ENCODE assay signal across 3 cellular contexts in the genomic region with DNA sequence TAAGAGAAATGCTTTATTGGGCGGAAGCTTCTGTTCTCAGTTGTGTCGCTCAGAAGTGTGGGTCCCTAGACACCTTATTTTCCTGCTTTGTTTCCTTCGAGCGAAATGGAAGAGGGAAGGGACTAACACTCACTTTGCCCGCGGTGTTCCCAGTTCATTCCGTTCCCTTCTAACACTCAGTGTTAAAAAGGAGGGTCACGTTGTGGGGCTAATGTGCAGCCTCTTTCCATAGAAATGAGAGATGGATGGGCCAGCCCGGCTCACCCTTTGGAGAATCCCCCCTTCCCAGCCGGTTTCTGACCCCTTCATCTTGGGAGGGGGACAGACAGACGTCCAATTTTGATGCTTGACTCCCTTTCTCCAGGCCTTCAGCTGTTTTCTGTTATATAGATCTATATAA.
TF ChIP-seq lines count a peak whose summit lies in the region.

No MANE protein-coding gene starts in this region.

TF ChIP-seq in SK-N-SH, 30 proteins besides CTCF, POLR2A, EP300 and RAD21 (continued from another document and continues in another):
- TF ChIP-seq, protein P1, sequence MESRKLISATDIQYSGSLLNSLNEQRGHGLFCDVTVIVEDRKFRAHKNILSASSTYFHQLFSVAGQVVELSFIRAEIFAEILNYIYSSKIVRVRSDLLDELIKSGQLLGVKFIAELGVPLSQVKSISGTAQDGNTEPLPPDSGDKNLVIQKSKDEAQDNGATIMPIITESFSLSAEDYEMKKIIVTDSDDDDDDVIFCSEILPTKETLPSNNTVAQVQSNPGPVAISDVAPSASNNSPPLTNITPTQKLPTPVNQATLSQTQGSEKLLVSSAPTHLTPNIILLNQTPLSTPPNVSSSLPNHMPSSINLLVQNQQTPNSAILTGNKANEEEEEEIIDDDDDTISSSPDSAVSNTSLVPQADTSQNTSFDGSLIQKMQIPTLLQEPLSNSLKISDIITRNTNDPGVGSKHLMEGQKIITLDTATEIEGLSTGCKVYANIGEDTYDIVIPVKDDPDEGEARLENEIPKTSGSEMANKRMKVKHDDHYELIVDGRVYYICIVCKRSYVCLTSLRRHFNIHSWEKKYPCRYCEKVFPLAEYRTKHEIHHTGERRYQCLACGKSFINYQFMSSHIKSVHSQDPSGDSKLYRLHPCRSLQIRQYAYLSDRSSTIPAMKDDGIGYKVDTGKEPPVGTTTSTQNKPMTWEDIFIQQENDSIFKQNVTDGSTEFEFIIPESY (IDR thresholded peaks at IDR 0.05; ENCODE audit: borderline replicate concordance, low read depth), result no peak
- TF ChIP-seq REST (IDR thresholded peaks at IDR 0.05; ENCODE audit: low read depth, low read length), result no peak
- no peak for TF ChIP-seq ELF1 (IDR thresholded peaks at IDR 0.05)
- TF ChIP-seq NRF1 (IDR thresholded peaks at IDR 0.05; ENCODE audit: low read depth, low read length), result no peak
- TF ChIP-seq, protein P2, sequence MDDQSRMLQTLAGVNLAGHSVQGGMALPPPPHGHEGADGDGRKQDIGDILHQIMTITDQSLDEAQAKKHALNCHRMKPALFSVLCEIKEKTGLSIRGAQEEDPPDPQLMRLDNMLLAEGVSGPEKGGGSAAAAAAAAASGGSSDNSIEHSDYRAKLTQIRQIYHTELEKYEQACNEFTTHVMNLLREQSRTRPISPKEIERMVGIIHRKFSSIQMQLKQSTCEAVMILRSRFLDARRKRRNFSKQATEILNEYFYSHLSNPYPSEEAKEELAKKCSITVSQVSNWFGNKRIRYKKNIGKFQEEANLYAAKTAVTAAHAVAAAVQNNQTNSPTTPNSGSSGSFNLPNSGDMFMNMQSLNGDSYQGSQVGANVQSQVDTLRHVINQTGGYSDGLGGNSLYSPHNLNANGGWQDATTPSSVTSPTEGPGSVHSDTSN (IDR thresholded peaks at IDR 0.05), result no peak
- no peak for TF ChIP-seq FOXJ3 (CRISPR knock-in tag; IDR thresholded peaks at IDR 0.05)
- no peak for TF ChIP-seq TEAD4 (IDR thresholded peaks at IDR 0.05; ENCODE audit: borderline replicate concordance, insufficient read depth)
- no peak for TF ChIP-seq TAF1 (IDR thresholded peaks at IDR 0.05; ENCODE audit: borderline replicate concordance, low read depth, low read length)
- TF ChIP-seq SIN3A (IDR thresholded peaks at IDR 0.05; ENCODE audit: borderline replicate concordance, low read depth, low read length), result no peak

TF ChIP-seq in SK-N-SH treated with all-trans-retinoic acid at 6 μM for 48 hours, 23 proteins besides CTCF, POLR2A, EP300 and RAD21 (continued from another document):
- TF ChIP-seq ZFP3 (CRISPR knock-in tag; IDR thresholded peaks at IDR 0.05), result no peak
- no peak for TF ChIP-seq TSHZ2 (CRISPR knock-in tag; IDR thresholded peaks at IDR 0.05)
- TF ChIP-seq, protein P3, sequence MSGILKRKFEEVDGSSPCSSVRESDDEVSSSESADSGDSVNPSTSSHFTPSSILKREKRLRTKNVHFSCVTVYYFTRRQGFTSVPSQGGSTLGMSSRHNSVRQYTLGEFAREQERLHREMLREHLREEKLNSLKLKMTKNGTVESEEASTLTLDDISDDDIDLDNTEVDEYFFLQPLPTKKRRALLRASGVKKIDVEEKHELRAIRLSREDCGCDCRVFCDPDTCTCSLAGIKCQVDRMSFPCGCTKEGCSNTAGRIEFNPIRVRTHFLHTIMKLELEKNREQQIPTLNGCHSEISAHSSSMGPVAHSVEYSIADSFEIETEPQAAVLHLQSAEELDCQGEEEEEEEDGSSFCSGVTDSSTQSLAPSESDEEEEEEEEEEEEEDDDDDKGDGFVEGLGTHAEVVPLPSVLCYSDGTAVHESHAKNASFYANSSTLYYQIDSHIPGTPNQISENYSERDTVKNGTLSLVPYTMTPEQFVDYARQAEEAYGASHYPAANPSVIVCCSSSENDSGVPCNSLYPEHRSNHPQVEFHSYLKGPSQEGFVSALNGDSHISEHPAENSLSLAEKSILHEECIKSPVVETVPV (CRISPR knock-in tag; IDR thresholded peaks at IDR 0.05), result no peak
- TF ChIP-seq RARB (CRISPR knock-in tag; IDR thresholded peaks at IDR 0.05), result no peak
- TF ChIP-seq TOX (CRISPR knock-in tag; IDR thresholded peaks at IDR 0.05; ENCODE audit: borderline replicate concordance), result no peak
- no peak for TF ChIP-seq PPARA (CRISPR knock-in tag; IDR thresholded peaks at IDR 0.05; ENCODE audit: borderline replicate concordance)
- no peak for TF ChIP-seq BACH2 (CRISPR knock-in tag; IDR thresholded peaks at IDR 0.05; ENCODE audit: borderline replicate concordance)
- TF ChIP-seq, protein P4, sequence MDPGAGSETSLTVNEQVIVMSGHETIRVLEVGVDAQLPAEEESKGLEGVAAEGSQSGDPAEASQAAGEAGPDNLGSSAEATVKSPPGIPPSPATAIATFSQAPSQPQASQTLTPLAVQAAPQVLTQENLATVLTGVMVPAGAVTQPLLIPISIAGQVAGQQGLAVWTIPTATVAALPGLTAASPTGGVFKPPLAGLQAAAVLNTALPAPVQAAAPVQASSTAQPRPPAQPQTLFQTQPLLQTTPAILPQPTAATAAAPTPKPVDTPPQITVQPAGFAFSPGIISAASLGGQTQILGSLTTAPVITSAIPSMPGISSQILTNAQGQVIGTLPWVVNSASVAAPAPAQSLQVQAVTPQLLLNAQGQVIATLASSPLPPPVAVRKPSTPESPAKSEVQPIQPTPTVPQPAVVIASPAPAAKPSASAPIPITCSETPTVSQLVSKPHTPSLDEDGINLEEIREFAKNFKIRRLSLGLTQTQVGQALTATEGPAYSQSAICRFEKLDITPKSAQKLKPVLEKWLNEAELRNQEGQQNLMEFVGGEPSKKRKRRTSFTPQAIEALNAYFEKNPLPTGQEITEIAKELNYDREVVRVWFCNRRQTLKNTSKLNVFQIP (CRISPR knock-in tag; IDR thresholded peaks at IDR 0.05; ENCODE audit: borderline replicate concordance, low read depth), result no peak
- TF ChIP-seq ZNF8 (CRISPR knock-in tag; IDR thresholded peaks at IDR 0.05), result no peak
- no peak for TF ChIP-seq CSDC2 (CRISPR knock-in tag; IDR thresholded peaks at IDR 0.05)
- TF ChIP-seq GLIS3 (CRISPR knock-in tag; IDR thresholded peaks at IDR 0.05), result no peak
- no peak for TF ChIP-seq ZC3H10 (CRISPR knock-in tag; IDR thresholded peaks at IDR 0.05)
- TF ChIP-seq ZFP30 (CRISPR knock-in tag; IDR thresholded peaks at IDR 0.05), result no peak
- TF ChIP-seq CREB5 (CRISPR knock-in tag; IDR thresholded peaks at IDR 0.05; ENCODE audit: low read depth), result no peak

TF ChIP-seq in WTC11, 78 proteins besides CTCF, POLR2A, EP300 and RAD21 (continued from another document):
- TF ChIP-seq, protein P5, sequence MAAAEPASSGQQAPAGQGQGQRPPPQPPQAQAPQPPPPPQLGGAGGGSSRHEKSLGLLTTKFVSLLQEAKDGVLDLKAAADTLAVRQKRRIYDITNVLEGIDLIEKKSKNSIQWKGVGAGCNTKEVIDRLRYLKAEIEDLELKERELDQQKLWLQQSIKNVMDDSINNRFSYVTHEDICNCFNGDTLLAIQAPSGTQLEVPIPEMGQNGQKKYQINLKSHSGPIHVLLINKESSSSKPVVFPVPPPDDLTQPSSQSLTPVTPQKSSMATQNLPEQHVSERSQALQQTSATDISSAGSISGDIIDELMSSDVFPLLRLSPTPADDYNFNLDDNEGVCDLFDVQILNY (CRISPR knock-in tag; IDR thresholded peaks at IDR 0.05), result no peak
- TF ChIP-seq ZNF263 (CRISPR knock-in tag; IDR thresholded peaks at IDR 0.05; ENCODE audit: low read depth) (no peak), ZBTB21 (CRISPR knock-in tag; IDR thresholded peaks at IDR 0.05; ENCODE audit: borderline replicate concordance) (no peak), MLX (CRISPR knock-in tag; IDR thresholded peaks at IDR 0.05) (no peak), PRDM15 (CRISPR knock-in tag; IDR thresholded peaks at IDR 0.05) (no peak), ZNF138 (CRISPR knock-in tag; conservative IDR thresholded peaks at IDR 0.05) (no peak)
- TF ChIP-seq, protein P6, sequence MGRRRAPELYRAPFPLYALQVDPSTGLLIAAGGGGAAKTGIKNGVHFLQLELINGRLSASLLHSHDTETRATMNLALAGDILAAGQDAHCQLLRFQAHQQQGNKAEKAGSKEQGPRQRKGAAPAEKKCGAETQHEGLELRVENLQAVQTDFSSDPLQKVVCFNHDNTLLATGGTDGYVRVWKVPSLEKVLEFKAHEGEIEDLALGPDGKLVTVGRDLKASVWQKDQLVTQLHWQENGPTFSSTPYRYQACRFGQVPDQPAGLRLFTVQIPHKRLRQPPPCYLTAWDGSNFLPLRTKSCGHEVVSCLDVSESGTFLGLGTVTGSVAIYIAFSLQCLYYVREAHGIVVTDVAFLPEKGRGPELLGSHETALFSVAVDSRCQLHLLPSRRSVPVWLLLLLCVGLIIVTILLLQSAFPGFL (CRISPR knock-in tag; IDR thresholded peaks at IDR 0.05; ENCODE audit: borderline replicate concordance), result no peak
- TF ChIP-seq, protein P7, sequence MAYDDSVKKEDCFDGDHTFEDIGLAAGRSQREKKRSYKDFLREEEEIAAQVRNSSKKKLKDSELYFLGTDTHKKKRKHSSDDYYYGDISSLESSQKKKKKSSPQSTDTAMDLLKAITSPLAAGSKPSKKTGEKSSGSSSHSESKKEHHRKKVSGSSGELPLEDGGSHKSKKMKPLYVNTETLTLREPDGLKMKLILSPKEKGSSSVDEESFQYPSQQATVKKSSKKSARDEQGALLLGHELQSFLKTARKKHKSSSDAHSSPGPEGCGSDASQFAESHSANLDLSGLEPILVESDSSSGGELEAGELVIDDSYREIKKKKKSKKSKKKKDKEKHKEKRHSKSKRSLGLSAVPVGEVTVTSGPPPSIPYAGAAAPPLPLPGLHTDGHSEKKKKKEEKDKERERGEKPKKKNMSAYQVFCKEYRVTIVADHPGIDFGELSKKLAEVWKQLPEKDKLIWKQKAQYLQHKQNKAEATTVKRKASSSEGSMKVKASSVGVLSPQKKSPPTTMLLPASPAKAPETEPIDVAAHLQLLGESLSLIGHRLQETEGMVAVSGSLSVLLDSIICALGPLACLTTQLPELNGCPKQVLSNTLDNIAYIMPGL (CRISPR knock-in tag; IDR thresholded peaks at IDR 0.05), result no peak
